In genomic region chr18:56748698-56749268, GRCh38 we compare ENCODE assay signal across 8 cellular contexts.
A peak's percentile ranks its signal among the peaks of the same experiment; 100 is the strongest.
DNase-seq lines count a peak whose midpoint lies in the region; ATAC-seq and TF ChIP-seq lines count a peak whose summit lies in the region.

No MANE protein-coding gene starts in this region.

- no peak overlapping the region for H3K4me3 Mint-ChIP-seq in activated T-helper 1 cell treated with anti-CD3 and anti-CD28 coated beads, Interleukin-12 subunit alpha, Interleukin-12 subunit beta, Interleukin-2, Interleukin-4 antibody, amounts not matched to agents 30 ng/mL and 10 ng/mL and 1 ng/mL, durations not matched to agents 14 hours and 24 hours and 36 hours

- no peaks in the 10 kb centered on the region for H3K4me1 ChIP-seq in liver (ENCODE audit: control insufficient read depth in 4 of 4, insufficient read depth in 4 of 4, low read length in 3 of 4)

- POLR2A ChIA-PET in AG04450 (lab: Yijun Ruan, JAX): no interaction called here

- peaks cover 22% of the 10 kb centered on the region for H3K4me1 Mint-ChIP-seq in activated T-helper 1 cell treated with anti-CD3 and anti-CD28 coated beads, Interleukin-12 subunit alpha, Interleukin-12 subunit beta, Interleukin-2, Interleukin-4 antibody, amounts not matched to agents 30 ng/mL and 10 ng/mL and 1 ng/mL, durations not matched to agents 14 hours and 24 hours and 36 hours (ENCODE audit: low read depth)

- no peak overlapping the region for H3K27ac Mint-ChIP-seq in activated T-helper 1 cell treated with anti-CD3 and anti-CD28 coated beads, Interleukin-12 subunit alpha, Interleukin-12 subunit beta, Interleukin-2, Interleukin-4 antibody, amounts not matched to agents 30 ng/mL and 10 ng/mL and 1 ng/mL, durations not matched to agents 14 hours and 24 hours and 36 hours

- no peak overlapping the region for H3K27ac ChIP-seq in AG04450 (ENCODE audit: low read depth, low read length)
- no peak overlapping the region for H3K27ac ChIP-seq in brain microvascular endothelial cell
- no peak overlapping the region for H3K27ac ChIP-seq in liver (ENCODE audit: low read depth in 1 of 2, low read length in 2 of 2)

- TF ChIP-seq CTCF in AG04450 (IDR thresholded peaks at IDR 0.05; ENCODE audit: low read depth, low read length) (peak; percentile 66), GM20000 (IDR thresholded peaks at IDR 0.05; ENCODE audit: extremely low read depth, missing control alignments) (no peak), brain microvascular endothelial cell (IDR thresholded peaks at IDR 0.05; ENCODE audit: low read depth, low read length, missing control alignments) (peak; percentile 55), liver (IDR thresholded peaks at IDR 0.05; ENCODE audit: low read depth, low read length, missing input control) (peak; percentile 58)

- CTCF ChIA-PET in AG04450 (lab: Charles Lee): interaction anchor here (0.9 to 5.4 kb wide), 5 partner anchors 11 to 811 kb away, joined by 3 to 54 read pairs (median 3); no protein-coding TSS in a partner anchor

- 72% methylated on average over 2 of the region's 2 CpGs for WGBS in liver

- ATAC-seq in GM18511 (IDR thresholded peaks at IDR 0.05; ENCODE audit: unreplicated experiment) (no peak), HG03342 (IDR thresholded peaks at IDR 0.05; ENCODE audit: unreplicated experiment) (no peak)

- intact Hi-C loops in activated T-helper 1 cell treated with anti-CD3 and anti-CD28 coated beads, Interleukin-12 subunit alpha, Interleukin-12 subunit beta, Interleukin-2, Interleukin-4 antibody, amounts not matched to agents 30 ng/mL and 10 ng/mL and 1 ng/mL, durations not matched to agents 14 hours and 24 hours and 36 hours (cut with micrococcal nuclease): loop anchor here (1.0 to 5.0 kb wide), 3 partner anchors 269 to 814 kb away; no protein-coding TSS in a partner anchor

- TF ChIP-seq RAD21 in liver (IDR thresholded peaks at IDR 0.05): peak; percentile 83 to 88

- H3K27me3 ChIP-seq in AG04450 (ENCODE audit: control insufficient read depth, insufficient read depth, low read length) (no peaks in the 10 kb centered on the region), brain microvascular endothelial cell (replicated peaks) (no peaks in the 10 kb centered on the region), liver (ENCODE audit: control insufficient read depth in 4 of 4, insufficient read depth in 4 of 4, low read length in 3 of 4) (no peaks in the 10 kb centered on the region)

- no peak overlapping the region for H3K9ac ChIP-seq in liver (ENCODE audit: low read depth in 1 of 2, low read length in 2 of 2)

- H3K9me3 Mint-ChIP-seq in activated T-helper 1 cell treated with anti-CD3 and anti-CD28 coated beads, Interleukin-12 subunit alpha, Interleukin-12 subunit beta, Interleukin-2, Interleukin-4 antibody, amounts not matched to agents 30 ng/mL and 10 ng/mL and 1 ng/mL, durations not matched to agents 14 hours and 24 hours and 36 hours: no peaks in the 10 kb centered on the region

- peaks cover 3% of the 10 kb centered on the region for H3K36me3 Mint-ChIP-seq in activated T-helper 1 cell treated with anti-CD3 and anti-CD28 coated beads, Interleukin-12 subunit alpha, Interleukin-12 subunit beta, Interleukin-2, Interleukin-4 antibody, amounts not matched to agents 30 ng/mL and 10 ng/mL and 1 ng/mL, durations not matched to agents 14 hours and 24 hours and 36 hours (ENCODE audit: low read depth)

- H3K27me3 Mint-ChIP-seq in activated T-helper 1 cell treated with anti-CD3 and anti-CD28 coated beads, Interleukin-12 subunit alpha, Interleukin-12 subunit beta, Interleukin-2, Interleukin-4 antibody, amounts not matched to agents 30 ng/mL and 10 ng/mL and 1 ng/mL, durations not matched to agents 14 hours and 24 hours and 36 hours (ENCODE audit: insufficient read depth): no peaks in the 10 kb centered on the region

- H3K9me3 ChIP-seq in AG04450 (ENCODE audit: control insufficient read depth, insufficient read depth, low read length): no peaks in the 10 kb centered on the region
- no peaks in the 10 kb centered on the region for H3K9me3 ChIP-seq in liver (ENCODE audit: control insufficient read depth in 4 of 4, low read length in 3 of 4)

- DNase-seq in AG04450 (ENCODE audit: low read depth, low spot score) (peak; percentile 15), GM20000 (ENCODE audit: low spot score) (peak; percentile 31), NCI-H446 (lab: John Stamatoyannopoulos, UW) (peak; percentile 11 to 54), brain microvascular endothelial cell (peak; percentile 16)
- no peak for DNase-seq in activated T-helper 1 cell treated with anti-CD3 and anti-CD28 coated beads, Interleukin-12 subunit alpha, Interleukin-12 subunit beta, Interleukin-2, Interleukin-4 antibody, amounts not matched to agents 30 ng/mL and 10 ng/mL and 1 ng/mL, durations not matched to agents 14 hours and 24 hours and 36 hours (ENCODE audit: low spot score)

- no peaks in the 10 kb centered on the region for H3K36me3 ChIP-seq in brain microvascular endothelial cell (replicated peaks)
- peaks cover 0 to 2% (median 0%) of the 10 kb centered on the region in 4 donors for H3K36me3 ChIP-seq in liver (ENCODE audit: control insufficient read depth in 4 of 4, insufficient read depth in 3 of 4, low read depth in 1 of 4, low read length in 3 of 4)

- in situ Hi-C loops in brain microvascular endothelial cell (cut with HindIII; ENCODE audit: low pct_ligation_motif_present, low sequenced_read_pairs): no loop called here

- H3K4me3 ChIP-seq in AG04450 (ENCODE audit: low read depth, low read length) (no peak overlapping the region), brain microvascular endothelial cell (ENCODE audit: low read depth, low read length) (no peak overlapping the region), liver (ENCODE audit: low read depth in 1 of 3, low read length in 3 of 3) (no peak overlapping the region)

TF ChIP-seq in liver, 16 proteins besides CTCF, POLR2A, EP300 and RAD21:
- TF ChIP-seq TAF1 (conservative IDR thresholded peaks at IDR 0.05): no peak
- TF ChIP-seq REST (IDR thresholded peaks at IDR 0.05): no peak
- TF ChIP-seq GABPA (IDR thresholded peaks at IDR 0.05 in 1 of 2, conservative IDR thresholded peaks at IDR 0.05 in 1 of 2): no peak
- TF ChIP-seq RXRA (IDR thresholded peaks at IDR 0.05): no peak
- TF ChIP-seq FOXA2 (IDR thresholded peaks at IDR 0.05): no peak
- TF ChIP-seq NR2F2 (IDR thresholded peaks at IDR 0.05): no peak
- TF ChIP-seq HNF4G (IDR thresholded peaks at IDR 0.05): no peak
- TF ChIP-seq HNF4A (conservative IDR thresholded peaks at IDR 0.05): no peak
- no peak for TF ChIP-seq JUND (IDR thresholded peaks at IDR 0.05)
- TF ChIP-seq EGR1 (IDR thresholded peaks at IDR 0.05; ENCODE audit: low read depth in 2 of 2): no peak
- no peak for TF ChIP-seq ZBTB33 (IDR thresholded peaks at IDR 0.05)
- no peak for TF ChIP-seq YY1 (IDR thresholded peaks at IDR 0.05)
- no peak for TF ChIP-seq ATF3 (IDR thresholded peaks at IDR 0.05)
- no peak for TF ChIP-seq FOXA1 (IDR thresholded peaks at IDR 0.05)
- TF ChIP-seq MAX (IDR thresholded peaks at IDR 0.05): no peak
- no peak for TF ChIP-seq SP1 (IDR thresholded peaks at IDR 0.05)
